In the genomic region with DNA sequence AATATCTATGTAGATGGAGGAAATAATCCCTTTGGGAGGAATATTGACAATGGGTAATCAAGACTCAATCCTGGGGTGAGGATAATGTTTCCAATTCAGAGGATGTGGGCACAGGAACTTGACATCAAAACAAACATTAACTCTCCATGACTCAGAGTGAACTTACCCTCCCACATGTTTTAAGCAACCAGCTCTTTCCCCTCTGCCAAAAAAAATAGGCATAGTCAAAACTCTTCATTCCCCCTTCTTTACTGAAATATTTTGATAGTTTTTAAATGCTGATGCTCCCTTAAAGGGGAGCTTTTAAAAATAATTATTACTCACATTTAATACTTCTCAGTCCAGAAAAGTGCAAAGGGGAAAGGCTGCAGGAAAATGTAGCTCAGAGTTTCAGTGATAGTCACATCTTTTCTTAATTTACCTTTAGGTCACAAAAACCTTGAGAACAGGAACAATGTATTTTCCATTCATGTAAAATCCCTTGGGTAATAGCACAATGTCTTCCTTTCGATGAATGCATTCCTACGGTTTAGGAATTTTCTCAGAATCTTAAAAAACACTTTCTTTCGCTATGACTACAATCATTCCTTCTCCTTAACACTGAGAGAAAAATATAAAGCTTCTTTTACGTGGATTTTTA, we compare ENCODE assay signal across 12 cellular contexts.
DNase-seq lines count a peak whose midpoint lies in the region; ATAC-seq and TF ChIP-seq lines count a peak whose summit lies in the region.
"Had no signal": no experiment of that assay in that cellular context is flagged by ENCODE, and none has a peak within 500 bp of the region (broad histone marks: within the 10 kb centered on the region; RNA-seq: fewer than 3 reads in every experiment).

No MANE protein-coding gene starts in this region.

- no peaks in the 10 kb centered on the region for H3K36me3 Mint-ChIP-seq in activated CD4-positive, alpha-beta T cell treated with anti-CD3 and anti-CD28 coated beads, Interleukin-2, amount 10 ng/mL, durations not matched to agents 24 days and 14 days (ENCODE audit: low read depth)

- H3K9me3 ChIP-seq in SJCRH30 (replicated peaks) (no peaks in the 10 kb centered on the region), thoracic aorta (no peaks in the 10 kb centered on the region), MM.1S (replicated peaks; ENCODE audit: insufficient read depth, low read length) (no peaks in the 10 kb centered on the region)

- ATAC-seq in HG03442 (IDR thresholded peaks at IDR 0.05; ENCODE audit: unreplicated experiment): peak; percentile 38
- peak; percentile 56 for ATAC-seq in thoracic aorta (ENCODE audit: insufficient number of reproducible peaks, low FRiP score, low read depth)
- no peak for ATAC-seq in GM18520 (IDR thresholded peaks at IDR 0.05; ENCODE audit: unreplicated experiment)

- no peaks in the 10 kb centered on the region for H3K27me3 ChIP-seq in SJCRH30
- no peaks in the 10 kb centered on the region for H3K27me3 ChIP-seq in thoracic aorta (replicated peaks; ENCODE audit: insufficient read depth)
- H3K27me3 ChIP-seq in MM.1S (replicated peaks; ENCODE audit: insufficient read depth, low read length): no peaks in the 10 kb centered on the region

- H3K27ac Mint-ChIP-seq in activated CD4-positive, alpha-beta T cell treated with anti-CD3 and anti-CD28 coated beads, Interleukin-2, amount 10 ng/mL, durations not matched to agents 24 days and 14 days: no peak overlapping the region
- H3K27ac Mint-ChIP-seq: activated T-cell treated with anti-CD3 and anti-CD28 coated beads, Interleukin-2, amount 50 U/mL, for 24 hours had no signal

- H3F3A ChIP-seq in MM.1S (ENCODE audit: insufficient read depth, low read length): no peaks in the 10 kb centered on the region

- no peak overlapping the region for H3K4me3 Mint-ChIP-seq in activated CD4-positive, alpha-beta T cell treated with anti-CD3 and anti-CD28 coated beads, Interleukin-2, amount 10 ng/mL, durations not matched to agents 24 days and 14 days
- H3K4me3 Mint-ChIP-seq: activated T-cell treated with anti-CD3 and anti-CD28 coated beads, Interleukin-2, amount 50 U/mL, for 24 hours; neural crest cell had no signal

- H3K9me2 ChIP-seq in MM.1S (replicated peaks; ENCODE audit: insufficient read depth, low read length): no peaks in the 10 kb centered on the region

- no peaks in the 10 kb centered on the region for H3K9me3 Mint-ChIP-seq in activated CD4-positive, alpha-beta T cell treated with anti-CD3 and anti-CD28 coated beads, Interleukin-2, amount 10 ng/mL, durations not matched to agents 24 days and 14 days

- peaks cover 55% of the 10 kb centered on the region for H3K4me1 ChIP-seq in SJCRH30
- peaks cover 7 to 12% of the 10 kb centered on the region in 2 donors for H3K4me1 ChIP-seq in thoracic aorta (ENCODE audit: control insufficient read depth in 1 of 2, low read depth in 2 of 2)
- no peaks in the 10 kb centered on the region for H3K4me1 ChIP-seq in MM.1S (ENCODE audit: low read length)

- DNase-seq in SJCRH30 (peak; percentile 27 to 76), fibroblast of pulmonary artery (ENCODE audit: low read depth) (peak; percentile 76), thoracic aorta (ENCODE audit: low spot score) (no peak), MM.1S (no peak)
- no peak for DNase-seq in activated CD4-positive, alpha-beta T cell treated with anti-CD3 and anti-CD28 coated beads, Interleukin-2, amount 10 ng/mL, durations not matched to agents 24 days and 14 days
- DNase-seq: activated T-cell treated with anti-CD3 and anti-CD28 coated beads, Interleukin-2, amount 50 U/mL, for 24 hours; GF-D8; NCI-H510A treated with DMSO at 0.1 percent for 48 hours; stimulated activated CD4-positive, alpha-beta T cell treated with anti-CD3 and anti-CD28 coated beads, Interleukin-1b, Interleukin-23, amount 100 ng/mL, for 48 hours had no signal

- no peak overlapping the region for H2AFZ ChIP-seq in MM.1S (ENCODE audit: low read length)

- no peaks in the 10 kb centered on the region for H4K20me1 ChIP-seq in MM.1S (ENCODE audit: insufficient read depth, low read length)

- H3K36me3 ChIP-seq in SJCRH30 (no peaks in the 10 kb centered on the region), thoracic aorta (no peaks in the 10 kb centered on the region), MM.1S (replicated peaks; ENCODE audit: insufficient read depth, low read length) (no peaks in the 10 kb centered on the region)

- TF ChIP-seq CTCF in fibroblast of pulmonary artery (IDR thresholded peaks at IDR 0.05; ENCODE audit: low read length, missing control alignments) (no peak), thoracic aorta (IDR thresholded peaks at IDR 0.05) (no peak), MM.1S (IDR thresholded peaks at IDR 0.05; ENCODE audit: low read length) (no peak)

- H3K9ac ChIP-seq in MM.1S (ENCODE audit: low read length): no peak overlapping the region

- intact Hi-C loops in activated CD4-positive, alpha-beta T cell treated with anti-CD3 and anti-CD28 coated beads, Interleukin-2, amount 10 ng/mL, durations not matched to agents 24 days and 14 days (cut with micrococcal nuclease): no loop called here

- H3K4me3 ChIP-seq in SJCRH30 (peak overlapping the region; percentile 17), fibroblast of pulmonary artery (replicated peaks; ENCODE audit: low read depth, low read length) (no peak overlapping the region), thoracic aorta (no peak overlapping the region), MM.1S (ENCODE audit: low read length) (no peak overlapping the region)

- peak overlapping the region; percentile 62 for H3K27ac ChIP-seq in SJCRH30
- no peak overlapping the region for H3K27ac ChIP-seq in thoracic aorta
- H3K27ac ChIP-seq in MM.1S (ENCODE audit: low read length): no peak overlapping the region

- H3K79me2 ChIP-seq in MM.1S (ENCODE audit: low read length): no peaks in the 10 kb centered on the region

- H3K27me3 Mint-ChIP-seq in activated CD4-positive, alpha-beta T cell treated with anti-CD3 and anti-CD28 coated beads, Interleukin-2, amount 10 ng/mL, durations not matched to agents 24 days and 14 days: no peaks in the 10 kb centered on the region
- H3K27me3 Mint-ChIP-seq: activated T-cell treated with anti-CD3 and anti-CD28 coated beads, Interleukin-2, amount 50 U/mL, for 24 hours had no signal

- H3K4me1 Mint-ChIP-seq in activated CD4-positive, alpha-beta T cell treated with anti-CD3 and anti-CD28 coated beads, Interleukin-2, amount 10 ng/mL, durations not matched to agents 24 days and 14 days: no peaks in the 10 kb centered on the region

- H3K4me2 ChIP-seq in MM.1S (ENCODE audit: low read depth, low read length): no peak overlapping the region

Comparison
In these comparisons a context has a peak if more than half of its experiments do, and no peak if none do; other contexts are left out.
1. DNase-seq: peak in SJCRH30 (2 of 2) and fibroblast of pulmonary artery (single experiment); none in thoracic aorta (single experiment), activated CD4-positive, alpha-beta T cell treated with anti-CD3 and anti-CD28 coated beads, Interleukin-2, amount 10 ng/mL, durations not matched to agents 24 days and 14 days (single experiment) and MM.1S (single experiment).